Comparison of ENCODE assay signal across 14 cellular contexts in genomic region chr19:38076337-38076736, GRCh38.
"Had no signal": no experiment of that assay in that cellular context is flagged by ENCODE, and none has a peak within 500 bp of the region (broad histone marks: within the 10 kb centered on the region; RNA-seq: fewer than 3 reads in every experiment).

No MANE protein-coding gene starts in this region.

- H3K27me3 Mint-ChIP-seq: activated CD4-positive, alpha-beta T cell treated with anti-CD3 and anti-CD28 coated beads, Interleukin-2, amount 10 ng/mL, durations not matched to agents 24 days and 14 days; activated T-helper 17 cell treated with anti-CD3 and anti-CD28 coated beads, Interleukin-2, amount 50 U/mL, for 72 hours; naive B cell had no signal

- H3K9me3 Mint-ChIP-seq: activated CD4-positive, alpha-beta T cell treated with anti-CD3 and anti-CD28 coated beads, Interleukin-2, amount 10 ng/mL, durations not matched to agents 24 days and 14 days; activated naive CD4-positive, alpha-beta T cell treated with anti-CD3 and anti-CD28 coated beads for 36 hours; activated T-helper 17 cell treated with anti-CD3 and anti-CD28 coated beads, Interleukin-2, amount 50 U/mL, for 72 hours had no signal

- H3K27ac ChIP-seq: neutrophil had no signal

- ATAC-seq: activated T-helper 17 cell treated with anti-CD3 and anti-CD28 coated beads, Interleukin-2, amount 50 U/mL, for 72 hours; esophagus mucosa; left cardiac atrium; right cardiac atrium had no signal

- H3K4me2 ChIP-seq: smooth muscle cell had no signal

- H3K27ac Mint-ChIP-seq: activated CD4-positive, alpha-beta T cell treated with anti-CD3 and anti-CD28 coated beads, Interleukin-2, amount 10 ng/mL, durations not matched to agents 24 days and 14 days; activated naive CD4-positive, alpha-beta T cell treated with anti-CD3 and anti-CD28 coated beads for 36 hours; activated T-helper 17 cell treated with anti-CD3 and anti-CD28 coated beads, Interleukin-2, amount 50 U/mL, for 72 hours had no signal

- H3K27me3 ChIP-seq: neutrophil had no signal

- DNase-seq: activated CD4-positive, alpha-beta T cell treated with anti-CD3 and anti-CD28 coated beads, Interleukin-2, amount 10 ng/mL, durations not matched to agents 24 days and 14 days; activated CD8-positive, alpha-beta memory T cell treated with anti-CD3 and anti-CD28 coated beads for 24 hours; activated naive CD4-positive, alpha-beta T cell treated with anti-CD3 and anti-CD28 coated beads for 36 hours; left cardiac atrium; naive B cell; right cardiac atrium; stimulated activated naive CD4-positive, alpha-beta T cell; substantia nigra; T-helper 9 cell; trophoblast cell had no signal

- H3K4me3 ChIP-seq: smooth muscle cell had no signal

- H3K4me3 Mint-ChIP-seq: activated CD4-positive, alpha-beta T cell treated with anti-CD3 and anti-CD28 coated beads, Interleukin-2, amount 10 ng/mL, durations not matched to agents 24 days and 14 days; activated naive CD4-positive, alpha-beta T cell treated with anti-CD3 and anti-CD28 coated beads for 36 hours; activated T-helper 17 cell treated with anti-CD3 and anti-CD28 coated beads, Interleukin-2, amount 50 U/mL, for 72 hours; naive B cell had no signal
